In genomic region chr5:56499877-56500276, GRCh38 we compare ENCODE assay signal across 9 cellular contexts.
"Had no signal": no experiment of that assay in that cellular context is flagged by ENCODE, and none has a peak within 500 bp of the region (broad histone marks: within the 10 kb centered on the region; RNA-seq: fewer than 3 reads in every experiment).

No MANE protein-coding gene starts in this region.

- H3K36me3 ChIP-seq: HAP-1 had no signal

- H3K9me3 ChIP-seq: HAP-1 had no signal

- ATAC-seq: HCT116, HepG2 had no signal

- H3K27ac Mint-ChIP-seq: HFFc6 had no signal

- H3K4me1 ChIP-seq: HAP-1 had no signal

- H3K9me3 Mint-ChIP-seq: IgD-negative memory B cell had no signal

- H3K27ac ChIP-seq: GM23248, HL-60 had no signal

- H3K4me3 ChIP-seq: GM23248, HAP-1 had no signal

- H3K9ac ChIP-seq: GM23248 had no signal

- H2AFZ ChIP-seq: GM23248 had no signal

- DNase-seq: GM23248, GOT3, H7, HFFc6 had no signal

- H3K4me3 Mint-ChIP-seq: HFFc6 had no signal
